Comparison of ENCODE assay signal across 1 cellular context in the genomic region with DNA sequence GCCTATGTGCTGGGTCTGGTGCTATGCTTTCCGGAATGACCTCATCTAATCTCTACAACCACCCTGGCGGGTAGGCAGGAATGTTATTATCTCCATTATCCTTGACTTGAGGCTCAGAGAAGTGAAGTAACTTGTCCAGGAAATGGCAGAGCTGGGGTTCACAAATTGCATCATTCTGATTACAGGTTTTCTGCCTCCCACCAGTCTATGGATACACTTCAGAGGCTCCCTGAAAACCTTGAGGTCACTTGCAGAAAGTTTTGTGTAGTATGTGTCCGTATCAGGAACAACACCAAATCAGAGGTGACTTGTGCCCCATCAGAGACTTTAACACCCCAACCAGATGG.
TF ChIP-seq lines count a peak whose summit lies in the region.

No MANE protein-coding gene starts in this region.

TF ChIP-seq in IMR-90, 13 proteins besides CTCF, POLR2A, EP300 and RAD21:
- TF ChIP-seq SMC3 (IDR thresholded peaks at IDR 0.05; ENCODE audit: low read depth, low read length) (no peak), RFX5 (IDR thresholded peaks at IDR 0.05; ENCODE audit: low read depth, low read length) (no peak), CEBPB (IDR thresholded peaks at IDR 0.05; ENCODE audit: low read depth, low read length) (0 out of 2 replicates have a peak, but pooled peaks have one; percentile 3), RCOR1 (IDR thresholded peaks at IDR 0.05; ENCODE audit: insufficient replicate concordance, low read length) (no peak), CHD1 (IDR thresholded peaks at IDR 0.05; ENCODE audit: low read depth, low read length) (no peak), MXI1 (IDR thresholded peaks at IDR 0.05; ENCODE audit: borderline replicate concordance, low read depth, low read length) (no peak), MAFK (IDR thresholded peaks at IDR 0.05; ENCODE audit: low read depth, low read length) (no peak)
TF ChIP-seq in IMR-90: peak in this region for 1.
